Comparison of ENCODE assay signal across 8 cellular contexts in genomic region chr3:12810013-12810780, GRCh38. TPM values are rescaled to one million over a fixed set of nuclear protein-coding genes. Genes with fewer than 3 reads are reported as not detected.
DNase-seq lines count a peak whose midpoint lies in the region; ATAC-seq and TF ChIP-seq lines count a peak whose summit lies in the region.

No MANE protein-coding gene starts in this region.

- H4K12ac ChIP-seq in trophoblast cell (ENCODE audit: low read depth, low read length), result peak overlapping the region; percentile 2

- H3K27ac ChIP-seq in KMS-11 (no peak overlapping the region), trophoblast cell (ENCODE audit: low read depth, low read length) (no peak overlapping the region), tibial nerve (peak overlapping the region; percentile 23 to 90 (median 80))

- H2AFZ ChIP-seq in KMS-11 (ENCODE audit: low read depth) (peak overlapping the region; percentile 71), trophoblast cell (ENCODE audit: insufficient read depth, low read length, poor library complexity) (peak overlapping the region; percentile 96)

- no peak overlapping the region for H3K4ac ChIP-seq in trophoblast cell (ENCODE audit: low read depth, low read length)

- TF ChIP-seq CTCF in KMS-11 (conservative IDR thresholded peaks at IDR 0.05; ENCODE audit: low read depth, low read length) (peak; percentile 74), tibial nerve (IDR thresholded peaks at IDR 0.05) (peak; percentile 67 to 99 (median 91))

- H2BK120ac ChIP-seq in trophoblast cell (ENCODE audit: insufficient read depth, low read length, poor library complexity), result no peak overlapping the region

- no peaks in the 10 kb centered on the region for H3K9me3 ChIP-seq in trophoblast cell (ENCODE audit: insufficient read depth, low read depth, low read length)
- no peaks in the 10 kb centered on the region for H3K9me3 ChIP-seq in tibial nerve

- H3K4me2 ChIP-seq in KMS-11 (peak overlapping the region; percentile 51), trophoblast cell (ENCODE audit: low read length) (peak overlapping the region; percentile 87)

- H2BK5ac ChIP-seq in trophoblast cell (ENCODE audit: low read depth, low read length, poor library complexity), result no peak overlapping the region

- H4K8ac ChIP-seq in trophoblast cell (ENCODE audit: low read depth, low read length), result peak overlapping the region; percentile 68

- H3K14ac ChIP-seq in trophoblast cell (ENCODE audit: low read length), result peak overlapping the region; percentile 71

- H3K79me2 ChIP-seq in KMS-11 (ENCODE audit: insufficient read depth, low read depth) (no peaks in the 10 kb centered on the region), trophoblast cell (ENCODE audit: control insufficient read depth, insufficient read depth, low read length, poor library complexity) (peaks cover 3% of the 10 kb centered on the region)

- H2BK12ac ChIP-seq in trophoblast cell (ENCODE audit: low read length), result no peak overlapping the region

- H3K18ac ChIP-seq in trophoblast cell (ENCODE audit: low read length), result peak overlapping the region; percentile 3

- WGBS in trophoblast cell (ENCODE audit: extremely low coverage, insufficient coverage, insufficient read length), result no CpG with 5 or more reads among the region's 50 CpGs
- 1 to 2% methylated on average over 20 to 42 of the region's 50 CpGs for WGBS in tibial nerve, 2 donors

- no peak overlapping the region for H3K9ac ChIP-seq in KMS-11
- H3K9ac ChIP-seq in trophoblast cell (ENCODE audit: low read length), result peak overlapping the region; percentile 64

- H4K91ac ChIP-seq in trophoblast cell (ENCODE audit: low read depth, low read length), result peak overlapping the region; percentile 39

- TF ChIP-seq EP300 in tibial nerve (IDR thresholded peaks at IDR 0.05), result peak in 1 of 2 donors; percentile 88

- H2AK5ac ChIP-seq in trophoblast cell (ENCODE audit: low read length), result no peak overlapping the region

- no peak overlapping the region for H3K23ac ChIP-seq in trophoblast cell (ENCODE audit: low read length)

- intact Hi-C loops in cardiac septum (cut with DNase I), result no loop called here

- peak; percentile 19 for DNase-seq in DMS53 treated with DMSO at 0.1 percent for 48 hours (lab: John Stamatoyannopoulos, UW; ENCODE audit: unreplicated experiment)
- DNase-seq in SKM-1 treated with dmso at 0.1 percent for 144 hours (lab: John Stamatoyannopoulos, UW; ENCODE audit: unreplicated experiment), result peak; percentile 90
- DNase-seq in activated naive CD8-positive, alpha-beta T cell treated with anti-CD3 and anti-CD28 coated beads, Interleukin-2, amount 50 U/mL, for 16 hours (ENCODE audit: low read depth, low spot score), result peak; percentile 92
- DNase-seq in cardiac septum (ENCODE audit: low spot score), result peak; percentile 97
- peak; percentile 85 to 87 for DNase-seq in trophoblast cell
- peak; percentile 97 to 99 for DNase-seq in tibial nerve (ENCODE audit: low spot score in 2 of 2)

- H3K4me3 ChIP-seq in KMS-11 (IDR thresholded peaks at IDR 0.05; ENCODE audit: insufficient read depth, low read depth, low read length) (peak overlapping the region; percentile 57), trophoblast cell (ENCODE audit: low read depth, low read length) (peak overlapping the region; percentile 76), tibial nerve (peak overlapping the region; percentile 39 to 77 (median 61))

- TF ChIP-seq POLR2A in tibial nerve (IDR thresholded peaks at IDR 0.05), result peak; percentile 40 to 84

- H3K4me1 ChIP-seq in KMS-11 (ENCODE audit: low read depth, poor library complexity, severe bottlenecking) (peaks cover 7% of the 10 kb centered on the region), trophoblast cell (ENCODE audit: control insufficient read depth in 1 of 2, insufficient read depth in 2 of 2, low read length in 2 of 2) (peaks cover 0 to 4% of the 10 kb centered on the region in 2 experiments), tibial nerve (peaks cover 0 to 18% (median 3%) of the 10 kb centered on the region in 4 donors)

- H3K36me3 ChIP-seq in KMS-11 (ENCODE audit: insufficient read depth) (no peaks in the 10 kb centered on the region), trophoblast cell (ENCODE audit: control insufficient read depth in 1 of 2, insufficient read depth in 2 of 2, low read length in 2 of 2) (no peaks in the 10 kb centered on the region), tibial nerve (peaks cover 0 to 53% (median 0%) of the 10 kb centered on the region in 3 donors)

- ATAC-seq in GM21737 (IDR thresholded peaks at IDR 0.05; ENCODE audit: unreplicated experiment), result peak; percentile 99

- peaks cover 3% of the 10 kb centered on the region for H3K79me1 ChIP-seq in trophoblast cell (ENCODE audit: low read length)

- no peaks in the 10 kb centered on the region for H4K20me1 ChIP-seq in KMS-11 (ENCODE audit: insufficient read depth)

- H3K27me3 ChIP-seq in KMS-11 (ENCODE audit: insufficient read depth, low read depth), result no peaks in the 10 kb centered on the region
- H3K27me3 ChIP-seq in trophoblast cell (ENCODE audit: insufficient read depth, low read length), result no peaks in the 10 kb centered on the region
- no peaks in the 10 kb centered on the region for H3K27me3 ChIP-seq in tibial nerve

RNA-seq across cellular contexts. Expression of gene CAND2, which starts 13.7 kb away (rescaled TPM):
- total RNA-seq in cardiac septum (62.6 TPM), tibial nerve (10 to 100 TPM; 14.3 to 24.5 (median 18.7) TPM)
- 0.29 and 0.31 TPM in 2 replicates for polyA plus RNA-seq in trophoblast cell (2013)

RNA-seq across cellular contexts. Expression of gene RPL32, which starts 31.2 kb away (rescaled TPM):
- total RNA-seq in cardiac septum (722 TPM), tibial nerve (100 to 1,000 TPM; 510 to 893 (median 747) TPM)
- 1,121 and 1,210 TPM in 2 replicates for polyA plus RNA-seq in trophoblast cell (2013)

RNA-seq across cellular contexts. Expression of gene TMEM40, which starts 51.1 kb away (rescaled TPM):
- total RNA-seq in cardiac septum (0.54 TPM), tibial nerve (not detected)
- polyA plus RNA-seq in trophoblast cell (2013), result 26.1 and 27.0 TPM in 2 replicates

Comparison
In these comparisons a context has a peak if more than half of its experiments do, and no peak if none do; other contexts are left out.
1. DNase-seq: peak in every context shown above with its lines; median percentile 98 in tibial nerve; 97 in cardiac septum; 92 in activated naive CD8-positive, alpha-beta T cell treated with anti-CD3 and anti-CD28 coated beads, Interleukin-2, amount 50 U/mL, for 16 hours; 90 in SKM-1 treated with dmso at 0.1 percent for 144 hours; 86 in trophoblast cell; 19 in DMS53 treated with DMSO at 0.1 percent for 48 hours.
2. H3K27ac ChIP-seq: peak in tibial nerve (4 of 4); none in KMS-11 (single experiment) and trophoblast cell (single experiment).
3. Peak in every context shown above with its lines, with median percentiles within 50 percentile points of each other: H3K4me3 ChIP-seq.